8 cellular contexts compared by ENCODE assay signal in the genomic region with DNA sequence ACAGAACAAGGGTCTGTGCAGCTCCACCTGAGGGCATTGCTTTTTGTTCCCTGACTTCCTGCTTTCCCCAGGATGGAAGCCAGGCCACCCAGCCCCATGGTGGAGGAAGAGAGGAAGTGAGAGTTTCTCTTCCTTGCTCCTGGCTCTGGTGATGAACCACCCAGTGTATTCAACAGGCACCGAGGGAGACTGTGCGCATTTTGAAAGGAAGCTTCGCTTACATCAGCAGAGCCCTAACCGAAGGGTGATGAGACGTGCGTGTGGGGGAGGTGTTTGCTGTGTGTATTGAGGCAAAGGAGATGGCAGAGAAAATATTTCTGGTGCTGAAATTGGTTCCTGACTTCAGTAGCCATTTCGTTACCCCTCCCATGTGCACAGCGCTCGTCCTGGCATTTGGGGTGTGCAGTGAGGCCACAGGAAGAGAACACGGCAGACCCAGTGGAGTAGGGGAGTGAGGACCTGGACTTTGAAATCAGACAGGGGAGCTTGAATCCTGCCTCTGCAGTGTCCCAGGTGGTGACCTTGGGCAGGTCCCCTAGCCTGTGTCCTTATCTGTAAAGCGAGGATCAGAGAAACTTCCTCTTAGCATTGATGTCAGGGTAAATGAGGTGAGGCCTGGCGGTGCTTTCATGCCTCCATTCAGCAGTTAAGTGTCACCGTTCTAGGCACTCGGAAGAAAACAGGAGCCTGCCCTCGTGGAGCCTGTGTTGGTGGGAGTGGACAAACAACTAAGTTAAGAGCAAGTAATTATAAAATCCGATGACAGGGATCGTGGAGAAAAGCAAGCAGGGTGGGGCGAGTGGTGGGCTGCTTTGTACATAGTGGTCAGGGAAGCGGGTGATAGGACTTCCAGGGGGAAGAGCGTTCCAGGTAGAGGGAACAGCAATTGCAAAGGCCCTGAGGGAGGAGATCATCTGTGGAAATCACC. TPM values are rescaled to one million over a fixed set of nuclear protein-coding genes. Genes with fewer than 3 reads are reported as not detected.
DNase-seq lines count a peak whose midpoint lies in the region; TF ChIP-seq lines count a peak whose summit lies in the region.

No MANE protein-coding gene starts in this region.

- H3K4me1 Mint-ChIP-seq in Caco-2 (ENCODE audit: low read depth, unreplicated experiment) = peaks cover 39% of the 10 kb centered on the region

- no peaks in the 10 kb centered on the region for H3K27me3 Mint-ChIP-seq in Caco-2 (ENCODE audit: insufficient read depth, unreplicated experiment)

- no peaks in the 10 kb centered on the region for H3K9me3 Mint-ChIP-seq in Caco-2 (ENCODE audit: unreplicated experiment)

- POLR2A ChIA-PET in Caco-2 (lab: Charles Lee) = no interaction called here

- peak in 1 of 2 experiments; percentile 22 for TF ChIP-seq CTCF in Caco-2 (IDR thresholded peaks at IDR 0.05; ENCODE audit: insufficient read depth in 1 of 2, low read depth in 1 of 2, low read length in 1 of 2, severe bottlenecking in 1 of 2, unreplicated experiment in 1 of 2)
- no peak for TF ChIP-seq CTCF in neutrophil (IDR thresholded peaks at IDR 0.05)
- no peak for TF ChIP-seq CTCF in brain microvascular endothelial cell (IDR thresholded peaks at IDR 0.05; ENCODE audit: low read depth, low read length, missing control alignments)

- peak overlapping the region; percentile 65 for H3K27ac Mint-ChIP-seq in Caco-2 (ENCODE audit: unreplicated experiment)

- H3K27ac ChIP-seq in neutrophil (peak overlapping the region; percentile 99), brain microvascular endothelial cell (no peak overlapping the region)

- DNase-seq in Caco-2 (no peak), SKM-1 treated with dmso at 0.1 percent for 144 hours (lab: John Stamatoyannopoulos, UW; ENCODE audit: unreplicated experiment) (peak; percentile 75), brain microvascular endothelial cell (no peak), occipital lobe (lab: John Stamatoyannopoulos, UW) (no peak), SK-N-DZ (ENCODE audit: low spot score) (no peak), DMS53 (lab: John Stamatoyannopoulos, UW) (no peak)
- DNase-seq in effector CD4-positive, alpha-beta T cell = peak; percentile 25

- intact Hi-C loops in Caco-2 (cut with micrococcal nuclease; ENCODE audit: unreplicated experiment) = no loop called here

- CTCF ChIA-PET in Caco-2 (lab: Charles Lee) = interaction anchor here (0.5 to 2.8 kb wide), 3 partner anchors 23 to 86 kb away, joined by 3 to 7 read pairs (median 4); no protein-coding TSS in a partner anchor

- BruUV-seq in Caco-2 (replicated peaks; lab: Mats Ljungman, UMichigan) = no TSS peak

- no peak overlapping the region for H3K4me3 ChIP-seq in Caco-2 (ENCODE audit: low read depth, low read length)
- peak overlapping the region; percentile 30 to 44 for H3K4me3 ChIP-seq in neutrophil (ENCODE audit: low read depth in 1 of 2, low read length in 1 of 2)
- no peak overlapping the region for H3K4me3 ChIP-seq in brain microvascular endothelial cell (ENCODE audit: low read depth, low read length)

- H3K27me3 ChIP-seq in Caco-2 (replicated peaks; ENCODE audit: control insufficient read depth, insufficient read depth, low read length) (no peaks in the 10 kb centered on the region), neutrophil (no peaks in the 10 kb centered on the region), brain microvascular endothelial cell (replicated peaks) (no peaks in the 10 kb centered on the region)

- H3K4me1 ChIP-seq in Caco-2 (peaks cover 62% of the 10 kb centered on the region), neutrophil (ENCODE audit: control insufficient read depth in 1 of 2, insufficient read depth in 1 of 2, low read depth in 1 of 2, low read length in 1 of 2) (peaks cover 93 to 97% of the 10 kb centered on the region in 2 experiments)

- in situ Hi-C loops in brain microvascular endothelial cell (cut with HindIII; ENCODE audit: low pct_ligation_motif_present, low sequenced_read_pairs) = no loop called here

- H3K36me3 ChIP-seq in Caco-2 (ENCODE audit: control insufficient read depth, insufficient read depth, low read length) = peaks cover 6% of the 10 kb centered on the region; the same call in 1 of the 2 replicates
- peaks cover 9% of the 10 kb centered on the region for H3K36me3 ChIP-seq in neutrophil
- H3K36me3 ChIP-seq in brain microvascular endothelial cell (replicated peaks) = no peaks in the 10 kb centered on the region

- H3K36me3 Mint-ChIP-seq in Caco-2 (ENCODE audit: insufficient read depth, unreplicated experiment) = peaks cover 28% of the 10 kb centered on the region

- H3K9me3 ChIP-seq in Caco-2 (no peaks in the 10 kb centered on the region), neutrophil (no peaks in the 10 kb centered on the region)

- no peak overlapping the region for H3K4me3 Mint-ChIP-seq in Caco-2 (ENCODE audit: unreplicated experiment)

RNA-seq across cellular contexts. Expression of a gene that starts 7.4 kb away (rescaled TPM):
- total RNA-seq in Caco-2 (2022) (63.7 and 68.0 TPM in 2 replicates), occipital lobe (22.9 TPM)
- polyA plus RNA-seq in SK-N-DZ (2014; cell fraction: cytosol; rRNA removed) = 7.1 and 11.8 TPM in 2 replicates
- 4.8 and 16.4 TPM in 2 replicates for polyA plus RNA-seq in SK-N-DZ (2014; cell fraction: nucleus; rRNA removed)

Comparison
In these comparisons a context has a peak if more than half of its experiments do, and no peak if none do; other contexts are left out.
1. DNase-seq: peak in SKM-1 treated with dmso at 0.1 percent for 144 hours (single experiment) and effector CD4-positive, alpha-beta T cell (single experiment); none in Caco-2 (0 of 2), brain microvascular endothelial cell (single experiment), occipital lobe (single experiment), SK-N-DZ (single experiment) and DMS53 (single experiment).
2. H3K4me3 ChIP-seq: peak in neutrophil (2 of 2); none in Caco-2 (single experiment) and brain microvascular endothelial cell (single experiment).